Comparison of ENCODE assay signal across 8 cellular contexts in genomic region chr18:3665780-3666525, GRCh38.
A peak's percentile ranks its signal among the peaks of the same experiment; 100 is the strongest.
DNase-seq lines count a peak whose midpoint lies in the region; ATAC-seq and TF ChIP-seq lines count a peak whose summit lies in the region.

No MANE protein-coding gene starts in this region.

- ATAC-seq in HG03175 (IDR thresholded peaks at IDR 0.05; ENCODE audit: unreplicated experiment) (peak; percentile 66), HG02588 (IDR thresholded peaks at IDR 0.05; ENCODE audit: unreplicated experiment) (no peak)

- no peaks in the 10 kb centered on the region for H3K27me3 ChIP-seq in ectodermal cell (ENCODE audit: control insufficient read depth, insufficient read depth, low read length, poor library complexity, severe bottlenecking)

- peak in 1 of 3 donors; percentile 91 for TF ChIP-seq CTCF in lower leg skin (IDR thresholded peaks at IDR 0.05)

- intact Hi-C loops in lower leg skin (cut with DNase I; ENCODE audit: low total_unique reads): loop anchor here (2.0 to 5.0 kb wide), 2 partner anchors 84 to 387 kb away; no protein-coding TSS in a partner anchor

- DNase-seq in EH (ENCODE audit: low read depth): peak; percentile 86
- peak; percentile 49 to 78 for DNase-seq in NCI-H524 (lab: John Stamatoyannopoulos, UW)
- peak; percentile 66 to 68 for DNase-seq in activated CD4-positive, alpha-beta T cell treated with anti-CD3 and anti-CD28 coated beads, Interleukin-2, amount 50 U/mL, for 4 hours
- peak; percentile 84 to 96 for DNase-seq in lower leg skin (ENCODE audit: low spot score in 2 of 2)
- DNase-seq in stimulated activated CD4-positive, alpha-beta T cell treated with anti-CD3 and anti-CD28 coated beads, Interleukin-4, amount 100 ng/mL, for 24 hours: peak; percentile 79

- H3K27ac ChIP-seq in ectodermal cell (ENCODE audit: insufficient read depth, low read depth, low read length, poor library complexity, severe bottlenecking): peak overlapping the region; percentile 89

- H3K4me3 ChIP-seq in ectodermal cell (ENCODE audit: insufficient read depth, low read depth, low read length): peak overlapping the region; percentile 14
- H3K4me3 ChIP-seq in lower leg skin (ENCODE audit: low read depth, poor library complexity, severe bottlenecking): no peak overlapping the region

- H3K4me1 ChIP-seq in ectodermal cell (ENCODE audit: control insufficient read depth, insufficient read depth, low read length): peaks cover 18% of the 10 kb centered on the region

- H3K36me3 ChIP-seq in ectodermal cell (ENCODE audit: control insufficient read depth, insufficient read depth, low read length): no peaks in the 10 kb centered on the region

- WGBS in ectodermal cell, 2 experiments: 1 to 2% methylated on average over 20 of the region's 20 CpGs
- 11 to 14% methylated on average over 20 of the region's 20 CpGs for WGBS in lower leg skin, 2 donors

- no peaks in the 10 kb centered on the region for H3K9me3 ChIP-seq in ectodermal cell (ENCODE audit: control insufficient read depth, low read length)

- TF ChIP-seq POLR2A in lower leg skin (IDR thresholded peaks at IDR 0.05): no peak
